Comparison of ENCODE assay signal across 8 cellular contexts in the genomic region with DNA sequence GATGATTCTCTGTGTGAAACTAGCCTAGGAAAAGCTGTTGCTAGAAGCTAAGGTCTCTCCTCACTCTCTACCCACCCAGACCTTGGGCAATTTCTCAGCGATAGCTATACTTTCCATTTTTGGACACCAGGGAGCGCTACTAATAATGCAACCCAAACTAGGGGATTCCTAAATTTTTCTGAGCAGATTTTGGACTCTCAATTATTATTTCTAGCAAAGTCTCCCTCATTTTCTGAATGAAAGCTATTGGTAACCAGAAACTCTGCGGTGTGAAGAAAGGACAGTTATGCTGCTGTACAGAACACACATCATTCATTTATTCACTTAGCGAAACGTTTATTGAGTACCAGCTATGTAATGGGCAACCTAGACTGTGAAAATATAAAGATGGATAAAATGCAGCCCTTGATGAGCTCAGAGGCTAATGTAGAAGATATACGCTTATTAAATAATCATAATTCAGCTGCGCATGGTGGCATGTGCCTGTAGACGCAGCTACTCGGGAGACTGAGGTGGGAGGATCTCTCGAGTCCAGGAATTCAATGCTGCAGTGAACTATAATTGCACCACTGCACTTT. TPM values are rescaled to one million over a fixed set of nuclear protein-coding genes. Genes with fewer than 3 reads are reported as not detected.
DNase-seq lines count a peak whose midpoint lies in the region; ATAC-seq and TF ChIP-seq lines count a peak whose summit lies in the region.

No MANE protein-coding gene starts in this region.

- H3K9me3 Mint-ChIP-seq in endodermal cell (no peaks in the 10 kb centered on the region), naive B cell (no peaks in the 10 kb centered on the region)

- no peak overlapping the region for H3K27ac ChIP-seq in endodermal cell (ENCODE audit: low read depth, low read length)

- H3K9ac ChIP-seq in Loucy (ENCODE audit: low read depth, low read length, poor library complexity, severe bottlenecking) (no peak overlapping the region), endodermal cell (ENCODE audit: extremely low read depth, low read length, poor library complexity, severe bottlenecking) (no peak overlapping the region)

- no peaks in the 10 kb centered on the region for H4K20me1 ChIP-seq in Loucy (ENCODE audit: insufficient read depth, low read length, poor library complexity, severe bottlenecking)

- H2AFZ ChIP-seq in Loucy (ENCODE audit: low read length), result 0 out of 2 replicates have a peak overlapping the region, but pooled peaks have one; percentile 11

- TF ChIP-seq CTCF in Loucy (conservative IDR thresholded peaks at IDR 0.05; ENCODE audit: low read length) (peak; percentile 84), endodermal cell (conservative IDR thresholded peaks at IDR 0.05) (peak; percentile 76)

- DNase-seq in activated naive CD4-positive, alpha-beta T cell treated with Interleukin-2 at 50 U/mL for 16 hours, result peak; percentile 47
- DNase-seq in activated naive CD4-positive, alpha-beta T cell treated with anti-CD3 and anti-CD28 coated beads, Interleukin-2, amount 50 U/mL, for 16 hours, result no peak
- DNase-seq in T-helper 1 cell (peak in 3 of 5 donors; percentile 16 to 54 (median 39)), endodermal cell (peak; percentile 57), naive B cell (peak; percentile 64), NCI-H2029 treated with DMSO at 0.1 percent for 48 hours (lab: John Stamatoyannopoulos, UW) (no peak)

- H3K4me3 Mint-ChIP-seq in endodermal cell (no peak overlapping the region), naive B cell (peak overlapping the region in 1 of 8 donors; percentile 18)

- H3K4me1 Mint-ChIP-seq in endodermal cell (peaks cover 7% of the 10 kb centered on the region), naive B cell (peaks cover 19 to 24% (median 19%) of the 10 kb centered on the region in 3 donors)

- H3K27me3 ChIP-seq in Loucy (ENCODE audit: insufficient read depth, low read length, poor library complexity, severe bottlenecking), result no peaks in the 10 kb centered on the region
- H3K27me3 ChIP-seq in endodermal cell (ENCODE audit: control insufficient read depth, insufficient read depth, low read length, poor library complexity, severe bottlenecking), result no peaks in the 10 kb centered on the region

- H3K27me3 Mint-ChIP-seq in endodermal cell (ENCODE audit: insufficient read depth), result no peaks in the 10 kb centered on the region
- H3K27me3 Mint-ChIP-seq in naive B cell, result no peaks in the 10 kb centered on the region

- no peaks in the 10 kb centered on the region for H3K9me3 ChIP-seq in Loucy (ENCODE audit: insufficient read depth, low read depth, low read length)
- no peaks in the 10 kb centered on the region for H3K9me3 ChIP-seq in endodermal cell (ENCODE audit: control insufficient read depth, low read length)

- ATAC-seq in naive B cell (ENCODE audit: low read depth in 2 of 2) (peak; percentile 43 to 70), HG02623 (IDR thresholded peaks at IDR 0.05; ENCODE audit: unreplicated experiment) (no peak)

- 69 to 73% methylated on average over 7 to 10 of the region's 10 CpGs for WGBS in endodermal cell (ENCODE audit: insufficient coverage in 1 of 2, insufficient read length in 1 of 2), 2 experiments

- H3K36me3 ChIP-seq in Loucy (ENCODE audit: insufficient read depth, low read length), result no peaks in the 10 kb centered on the region
- H3K36me3 ChIP-seq in endodermal cell (ENCODE audit: control insufficient read depth, insufficient read depth, low read length), result no peaks in the 10 kb centered on the region

- H3K36me3 Mint-ChIP-seq in endodermal cell (ENCODE audit: low read depth) (no peaks in the 10 kb centered on the region), naive B cell (no peaks in the 10 kb centered on the region)

- no peak overlapping the region for H3K4me2 ChIP-seq in Loucy (ENCODE audit: low read depth, low read length, poor library complexity, severe bottlenecking)

- H3K27ac Mint-ChIP-seq in endodermal cell (no peak overlapping the region), naive B cell (peak overlapping the region; percentile 29 to 81 (median 56))

- H3K9me2 ChIP-seq in Loucy (replicated peaks; ENCODE audit: low read depth, low read length), result no peaks in the 10 kb centered on the region

- peaks cover 6% of the 10 kb centered on the region; the same call in 1 of the 2 replicates for H3F3A ChIP-seq in Loucy (ENCODE audit: low read depth)

- H3K4me3 ChIP-seq in Loucy (ENCODE audit: low read length, poor library complexity, severe bottlenecking) (no peak overlapping the region), endodermal cell (ENCODE audit: low read length) (no peak overlapping the region)

- H3K4me1 ChIP-seq in Loucy (ENCODE audit: insufficient read depth, low read length, poor library complexity, severe bottlenecking) (peaks cover 21% of the 10 kb centered on the region), endodermal cell (ENCODE audit: control insufficient read depth, insufficient read depth, low read length) (no peaks in the 10 kb centered on the region)

- no peaks in the 10 kb centered on the region for H3K79me2 ChIP-seq in Loucy (ENCODE audit: insufficient read depth, low read length)

RNA-seq across cellular contexts. Expression of gene STIM1, which starts 6.1 kb away (rescaled TPM):
- total RNA-seq in endodermal cell, result 10 to 100 TPM; 20.9 to 27.9 TPM
- 22.2 TPM for polyA plus RNA-seq in endodermal cell (2013, experiment 1 of 2)
- 20.2 TPM for polyA plus RNA-seq in endodermal cell (2013, experiment 2 of 2)
- 10 to 100 TPM; 29.1 to 51.9 (median 35.0) TPM for polyA plus RNA-seq in naive B cell (ENCODE audit: low read depth in 6 of 6)

RNA-seq across cellular contexts. Expression of gene RHOG, which starts 8.6 kb away (rescaled TPM):
- total RNA-seq in endodermal cell, result 10 to 100 TPM; 25.5 to 27.6 TPM
- polyA plus RNA-seq in endodermal cell (2013, experiment 1 of 2), result 28.0 TPM
- polyA plus RNA-seq in endodermal cell (2013, experiment 2 of 2), result 27.2 TPM
- polyA plus RNA-seq in naive B cell (ENCODE audit: low read depth in 6 of 6), result 100 to 1,000 TPM in 5 of 6 donors, 10 to 100 TPM in 1; 88.9 to 144 (median 117) TPM

RNA-seq across cellular contexts. Expression of gene PGAP2, which starts 41.0 kb away (rescaled TPM):
- total RNA-seq in endodermal cell, result 10 to 100 TPM; 38.5 to 52.2 TPM
- polyA plus RNA-seq in endodermal cell (2013, experiment 1 of 2), result 28.7 TPM
- 21.7 TPM for polyA plus RNA-seq in endodermal cell (2013, experiment 2 of 2)
- polyA plus RNA-seq in naive B cell (ENCODE audit: low read depth in 6 of 6), result 10 to 100 TPM; 16.6 to 29.1 (median 19.3) TPM

RNA-seq across cellular contexts. Expression of gene NUP98, which starts 52.0 kb away (rescaled TPM):
- 10 to 100 TPM; 81.6 to 92.6 TPM for total RNA-seq in endodermal cell
- 78.1 TPM for polyA plus RNA-seq in endodermal cell (2013, experiment 1 of 2)
- polyA plus RNA-seq in endodermal cell (2013, experiment 2 of 2), result 68.1 TPM
- 10 to 100 TPM; 29.4 to 57.0 (median 38.7) TPM for polyA plus RNA-seq in naive B cell (ENCODE audit: low read depth in 6 of 6)

Comparison
In these comparisons a context has a peak if more than half of its experiments do, and no peak if none do; other contexts are left out.
1. DNase-seq: peak in activated naive CD4-positive, alpha-beta T cell treated with Interleukin-2 at 50 U/mL for 16 hours (single experiment), T-helper 1 cell (3 of 5), endodermal cell (single experiment) and naive B cell (single experiment); none in activated naive CD4-positive, alpha-beta T cell treated with anti-CD3 and anti-CD28 coated beads, Interleukin-2, amount 50 U/mL, for 16 hours (single experiment) and NCI-H2029 treated with DMSO at 0.1 percent for 48 hours (single experiment).